Comparison of ENCODE assay signal across 23 cellular contexts in genomic region chr2:69459936-69460335, GRCh38.
"Had no signal": no experiment of that assay in that cellular context is flagged by ENCODE, and none has a peak within 500 bp of the region (broad histone marks: within the 10 kb centered on the region; RNA-seq: fewer than 3 reads in every experiment).

No MANE protein-coding gene starts in this region.

- H3K27ac Mint-ChIP-seq: activated CD4-positive, alpha-beta memory T cell treated with anti-CD3 and anti-CD28 coated beads for 36 hours; activated naive CD4-positive, alpha-beta T cell treated with anti-CD3 and anti-CD28 coated beads for 36 hours; activated T-helper 1 cell treated with anti-CD3 and anti-CD28 coated beads, Interleukin-12 subunit alpha, Interleukin-12 subunit beta, Interleukin-2, Interleukin-4 antibody, amounts not matched to agents 30 ng/mL and 10 ng/mL and 1 ng/mL, durations not matched to agents 14 hours and 24 hours and 36 hours; mesothelial cell of epicardium had no signal

- H3K27me3 ChIP-seq: body of pancreas, colonic mucosa, esophagus squamous epithelium, heart right ventricle, spleen, testis had no signal

- H3K27ac ChIP-seq: body of pancreas, colonic mucosa, epithelial cell of prostate, esophagus squamous epithelium, heart right ventricle, parathyroid adenoma, spleen, testis, VCaP had no signal

- H3K4me3 Mint-ChIP-seq: activated CD4-positive, alpha-beta memory T cell treated with anti-CD3 and anti-CD28 coated beads for 36 hours; activated naive CD4-positive, alpha-beta T cell treated with anti-CD3 and anti-CD28 coated beads for 36 hours; activated T-helper 1 cell treated with anti-CD3 and anti-CD28 coated beads, Interleukin-12 subunit alpha, Interleukin-12 subunit beta, Interleukin-2, Interleukin-4 antibody, amounts not matched to agents 30 ng/mL and 10 ng/mL and 1 ng/mL, durations not matched to agents 14 hours and 24 hours and 36 hours; mesothelial cell of epicardium had no signal

- H3K4me3 ChIP-seq: body of pancreas, colonic mucosa, esophagus squamous epithelium, heart right ventricle, spleen, testis had no signal

- H3K9me3 Mint-ChIP-seq: activated CD4-positive, alpha-beta memory T cell treated with anti-CD3 and anti-CD28 coated beads for 36 hours; activated naive CD4-positive, alpha-beta T cell treated with anti-CD3 and anti-CD28 coated beads for 36 hours; activated T-helper 1 cell treated with anti-CD3 and anti-CD28 coated beads, Interleukin-12 subunit alpha, Interleukin-12 subunit beta, Interleukin-2, Interleukin-4 antibody, amounts not matched to agents 30 ng/mL and 10 ng/mL and 1 ng/mL, durations not matched to agents 14 hours and 24 hours and 36 hours had no signal

- H3K27me3 Mint-ChIP-seq: activated CD4-positive, alpha-beta memory T cell treated with anti-CD3 and anti-CD28 coated beads for 36 hours had no signal

- H3K9me3 ChIP-seq: body of pancreas, colonic mucosa, esophagus squamous epithelium, heart right ventricle, spleen, testis had no signal

- DNase-seq: activated CD4-positive, alpha-beta memory T cell treated with anti-CD3 and anti-CD28 coated beads for 36 hours; activated CD4-positive, alpha-beta T cell treated with anti-CD3 and anti-CD28 coated beads for 48 hours; activated CD8-positive, alpha-beta memory T cell treated with anti-CD3 and anti-CD28 coated beads, Interleukin-2, amount 50 U/mL, for 4 hours; activated effector memory CD4-positive, alpha-beta T cell treated with anti-CD3 and anti-CD28 coated beads, Interleukin-2, amount 50 U/mL, for 16 hours; activated naive CD4-positive, alpha-beta T cell treated with anti-CD3 and anti-CD28 coated beads for 36 hours; activated T-cell treated with anti-CD3 and anti-CD28 coated beads, Interleukin-2, amount 50 U/mL, for 1 hour; body of pancreas; cerebellar nuclear complex; colonic mucosa; effector CD8-positive, alpha-beta T cell; esophagus squamous epithelium; foreskin melanocyte; heart right ventricle; right cardiac atrium; spleen; stimulated activated naive CD4-positive, alpha-beta T cell; testis; trophoblast cell had no signal

- H3K36me3 ChIP-seq: colonic mucosa, esophagus squamous epithelium had no signal

- ATAC-seq: body of pancreas, heart right ventricle, right cardiac atrium had no signal

- H3K4me1 ChIP-seq: body of pancreas, colonic mucosa had no signal
